In the genomic region with DNA sequence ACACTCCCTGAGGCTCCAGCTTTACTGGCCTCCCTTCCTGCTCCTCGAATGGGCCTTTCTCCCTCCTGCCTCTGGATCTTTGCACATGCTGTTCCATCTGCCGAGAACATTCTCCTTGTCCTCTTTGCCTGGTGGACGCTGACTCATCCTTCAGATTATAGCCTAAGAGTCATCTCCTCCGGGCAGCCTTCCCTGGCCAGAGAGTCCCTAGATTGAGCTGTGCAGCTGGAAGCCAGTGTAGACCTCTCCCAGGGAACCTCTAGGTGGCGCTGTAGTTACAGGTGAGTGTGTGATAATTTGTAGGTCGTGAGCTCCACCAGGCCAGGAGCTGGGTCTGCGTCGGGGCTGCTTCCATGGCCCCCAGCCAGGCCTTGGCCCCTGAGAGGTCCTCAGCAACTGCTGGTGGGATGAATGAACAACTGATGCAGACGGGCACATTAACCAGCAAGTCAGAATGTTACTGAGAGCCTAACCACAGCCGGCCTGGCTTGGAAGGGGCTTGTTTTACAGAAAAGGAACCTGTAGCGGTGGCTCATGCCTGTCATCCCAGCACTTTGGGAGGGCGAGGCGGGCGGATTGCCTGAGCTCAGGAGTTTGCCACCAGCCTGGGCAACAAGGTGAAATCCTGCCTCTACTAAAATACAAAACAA, we compare ENCODE assay signal across 8 cellular contexts. TPM values are rescaled to one million over a fixed set of nuclear protein-coding genes. Genes with fewer than 3 reads are reported as not detected.
DNase-seq lines count a peak whose midpoint lies in the region; ATAC-seq and TF ChIP-seq lines count a peak whose summit lies in the region.

No MANE protein-coding gene starts in this region.

- H3K9me2 ChIP-seq in neural cell (ENCODE audit: insufficient read depth, low read length): no peaks in the 10 kb centered on the region

- CTCF ChIA-PET in CD4-positive, alpha-beta T cell (lab: Charles Lee): interaction anchor here (1.3 kb wide), 1 partner anchor 63 kb away, joined by 13 read pairs; no protein-coding TSS in a partner anchor

- ATAC-seq in CD4-positive, alpha-beta T cell (ENCODE audit: poor library complexity): peak; percentile 37
- ATAC-seq in GM18861 (IDR thresholded peaks at IDR 0.05; ENCODE audit: unreplicated experiment): no peak
- no peak for ATAC-seq in HG03095 (IDR thresholded peaks at IDR 0.05; ENCODE audit: unreplicated experiment)

- H3K4me3 ChIP-seq in neural cell (ENCODE audit: low read length): no peak overlapping the region

- peak; percentile 25 for TF ChIP-seq RAD21 in neural cell (conservative IDR thresholded peaks at IDR 0.05)

- no peak overlapping the region for H3K4me3 Mint-ChIP-seq in CD4-positive, alpha-beta T cell
- H3K4me3 Mint-ChIP-seq in endothelial cell (ENCODE audit: unreplicated experiment): no peak overlapping the region

- DNase-seq in CD4-positive, alpha-beta T cell: peak in 7 of 10 experiments; percentile 7 to 35 (median 19)
- DNase-seq in H4 (ENCODE audit: low spot score): peak; percentile 77
- DNase-seq in NCI-H524 treated with DMSO at 0.1 percent for 48 hours (lab: John Stamatoyannopoulos, UW): peak; percentile 20
- DNase-seq in activated CD4-positive, alpha-beta T cell treated with anti-CD3 and anti-CD28 coated beads, Interleukin-2, amount 50 U/mL, for 1 hour: peak; percentile 30
- DNase-seq in endothelial cell (ENCODE audit: low spot score): peak; percentile 75

- peaks cover 14% of the 10 kb centered on the region for H3K27me3 ChIP-seq in CD4-positive, alpha-beta T cell (ENCODE audit: control insufficient read depth, insufficient read depth, low read length)
- H3K27me3 ChIP-seq in neural cell (ENCODE audit: insufficient read depth, low read depth, low read length): no peaks in the 10 kb centered on the region

- no peaks in the 10 kb centered on the region for H3K4me1 Mint-ChIP-seq in CD4-positive, alpha-beta T cell (ENCODE audit: low read depth)
- H3K4me1 Mint-ChIP-seq in endothelial cell (ENCODE audit: unreplicated experiment): peaks cover 3% of the 10 kb centered on the region

- H3K4me2 ChIP-seq in neural cell (ENCODE audit: low read length): no peak overlapping the region

- H3K27me3 Mint-ChIP-seq in CD4-positive, alpha-beta T cell: peaks cover 28% of the 10 kb centered on the region
- peaks cover 11% of the 10 kb centered on the region for H3K27me3 Mint-ChIP-seq in endothelial cell (ENCODE audit: unreplicated experiment)

- no peak overlapping the region for H2AFZ ChIP-seq in neural cell (ENCODE audit: low read depth, low read length)

- H3F3A ChIP-seq in neural cell (ENCODE audit: insufficient read depth, low read length, poor library complexity, severe bottlenecking): no peaks in the 10 kb centered on the region

- no peaks in the 10 kb centered on the region for H3K9me3 ChIP-seq in CD4-positive, alpha-beta T cell (ENCODE audit: control insufficient read depth, low read length)
- no peaks in the 10 kb centered on the region for H3K9me3 ChIP-seq in neural cell (ENCODE audit: low read length)

- no peak for TF ChIP-seq EP300 in neural cell (conservative IDR thresholded peaks at IDR 0.05; ENCODE audit: poor library complexity, severe bottlenecking)

- no peaks in the 10 kb centered on the region for H3K9me3 Mint-ChIP-seq in CD4-positive, alpha-beta T cell
- no peaks in the 10 kb centered on the region for H3K9me3 Mint-ChIP-seq in endothelial cell (ENCODE audit: unreplicated experiment)

- H3K36me3 ChIP-seq in neural cell (ENCODE audit: insufficient read depth, low read length): no peaks in the 10 kb centered on the region

- H3K27ac Mint-ChIP-seq in CD4-positive, alpha-beta T cell: no peak overlapping the region
- no peak overlapping the region for H3K27ac Mint-ChIP-seq in endothelial cell (ENCODE audit: unreplicated experiment)

- H3K9ac ChIP-seq in neural cell (ENCODE audit: low read length): no peak overlapping the region

- H3K36me3 Mint-ChIP-seq in CD4-positive, alpha-beta T cell (ENCODE audit: low read depth): no peaks in the 10 kb centered on the region
- peaks cover 4% of the 10 kb centered on the region for H3K36me3 Mint-ChIP-seq in endothelial cell (ENCODE audit: low read depth, unreplicated experiment)

- intact Hi-C loops in CD4-positive, alpha-beta T cell (cut with DNase I, micrococcal nuclease): loop anchor here in 1 of 2 experiments (10.0 kb wide), 1 partner anchor 742 kb away; no protein-coding TSS in a partner anchor

- H3K27ac ChIP-seq in CD4-positive, alpha-beta T cell (ENCODE audit: low read depth, low read length): no peak overlapping the region
- H3K27ac ChIP-seq in neural cell (ENCODE audit: low read length): no peak overlapping the region

- no peaks in the 10 kb centered on the region for H4K20me1 ChIP-seq in neural cell (ENCODE audit: insufficient read depth)

- TF ChIP-seq CTCF in CD4-positive, alpha-beta T cell (IDR thresholded peaks at IDR 0.05): peak; percentile 45
- TF ChIP-seq CTCF in endothelial cell (IDR thresholded peaks at IDR 0.05; ENCODE audit: unreplicated experiment): peak; percentile 74
- peak; percentile 48 for TF ChIP-seq CTCF in neural cell (IDR thresholded peaks at IDR 0.05; ENCODE audit: poor library complexity, severe bottlenecking)

- H3K79me2 ChIP-seq in neural cell (replicated peaks; ENCODE audit: insufficient read depth, low read length): no peaks in the 10 kb centered on the region

- POLR2A ChIA-PET in CD4-positive, alpha-beta T cell (lab: Charles Lee): no interaction called here

TF ChIP-seq in neural cell, 6 proteins besides CTCF, POLR2A, EP300 and RAD21:
- no peak for TF ChIP-seq MXI1 (conservative IDR thresholded peaks at IDR 0.05; ENCODE audit: poor library complexity, severe bottlenecking)
- no peak for TF ChIP-seq POLR2AphosphoS5 (IDR thresholded peaks at IDR 0.05)
- TF ChIP-seq EZH2 (IDR thresholded peaks at IDR 0.05; ENCODE audit: borderline replicate concordance, insufficient read depth, low read length, poor library complexity, severe bottlenecking): no peak
- no peak for TF ChIP-seq REST (IDR thresholded peaks at IDR 0.05; ENCODE audit: borderline replicate concordance)
- TF ChIP-seq SMC3 (conservative IDR thresholded peaks at IDR 0.05; ENCODE audit: poor library complexity): no peak
- no peak for TF ChIP-seq TAF1 (IDR thresholded peaks at IDR 0.05; ENCODE audit: low read depth)

RNA-seq across cellular contexts. Expression of gene PNPLA5, which starts 8.7 kb away (rescaled TPM):
- total RNA-seq in CD4-positive, alpha-beta T cell: not detected
- total RNA-seq in H4 (2014; rRNA removed; shearing (Covaris generic)): not detected in 2 replicates
- not detected for total RNA-seq in endothelial cell (ENCODE audit: unreplicated experiment)
- not detected in 2 replicates for polyA plus RNA-seq in neural cell
- polyA minus RNA-seq in neural cell: 0.24 TPM in 1 of 2 replicates, not detected in the other

RNA-seq across cellular contexts. Expression of gene SULT4A1, which starts 20.8 kb away (rescaled TPM):
- total RNA-seq in CD4-positive, alpha-beta T cell: not detected
- 0.33 TPM in 1 of 2 replicates, not detected in the other for total RNA-seq in H4 (2014; rRNA removed; shearing (Covaris generic))
- total RNA-seq in endothelial cell (ENCODE audit: unreplicated experiment): 16.5 TPM
- 182 and 196 TPM in 2 replicates for polyA plus RNA-seq in neural cell
- polyA minus RNA-seq in neural cell: 65.3 and 77.4 TPM in 2 replicates

RNA-seq across cellular contexts. Expression of gene PNPLA3, which starts 40.5 kb away (rescaled TPM):
- not detected for total RNA-seq in CD4-positive, alpha-beta T cell
- total RNA-seq in H4 (2014; rRNA removed; shearing (Covaris generic)): 5.2 and 7.8 TPM in 2 replicates
- 18.3 TPM for total RNA-seq in endothelial cell (ENCODE audit: unreplicated experiment)
- 4.5 and 6.5 TPM in 2 replicates for polyA plus RNA-seq in neural cell
- 11.9 and 18.7 TPM in 2 replicates for polyA minus RNA-seq in neural cell

Comparison
In these comparisons a context has a peak if more than half of its experiments do, and no peak if none do; other contexts are left out.
1. DNase-seq: peak in every context shown above with its lines; median percentile 77 in H4; 75 in endothelial cell; 30 in activated CD4-positive, alpha-beta T cell treated with anti-CD3 and anti-CD28 coated beads, Interleukin-2, amount 50 U/mL, for 1 hour; 20 in NCI-H524 treated with DMSO at 0.1 percent for 48 hours; 19 in CD4-positive, alpha-beta T cell.
2. RNA of gene SULT4A1, which starts 20.8 kb away (total RNA-seq): 16.5 TPM in endothelial cell (single experiment); 0.33 TPM in H4 and not detected in CD4-positive, alpha-beta T cell; every median in the first group is over 10 times any median in the second.
3. Peak in every context shown above with its lines, with median percentiles within 50 percentile points of each other: CTCF ChIP-seq.